1 cellular context compared by ENCODE assay signal in genomic region chr19:18588611-18589379, GRCh38.
TF ChIP-seq lines count a peak whose summit lies in the region.

TSS of gene REX1BD (plus strand) at chr19:18588798. CDS start at chr19:18588802, 4 bp downstream.

TF ChIP-seq in GM23338, 12 proteins besides CTCF, POLR2A, EP300 and RAD21 (continued from another document):
- no peak for TF ChIP-seq ZNF462 (CRISPR knock-in tag; IDR thresholded peaks at IDR 0.05)
- no peak for TF ChIP-seq JUNB (IDR thresholded peaks at IDR 0.05; ENCODE audit: unreplicated experiment)
